1 cellular context compared by ENCODE assay signal in genomic region chr1:53183277-53183990, GRCh38.
A peak's percentile ranks its signal among the peaks of the same experiment; 100 is the strongest.
TF ChIP-seq lines count a peak whose summit lies in the region.

No MANE protein-coding gene starts in this region.

TF ChIP-seq in HepG2, 621 proteins besides CTCF, POLR2A, EP300 and RAD21 (continues in another document):
- TF ChIP-seq ZNF354B (CRISPR knock-in tag; IDR thresholded peaks at IDR 0.05): no peak
- peak; percentile 51; the same call in 1 of the 2 replicates for TF ChIP-seq HBP1 (CRISPR knock-in tag; IDR thresholded peaks at IDR 0.05; ENCODE audit: low read depth)
- TF ChIP-seq KAT8 (CRISPR knock-in tag; IDR thresholded peaks at IDR 0.05): peak; percentile 86
- no peak for TF ChIP-seq SUZ12 (IDR thresholded peaks at IDR 0.05; ENCODE audit: low read depth, low read length)
- no peak for TF ChIP-seq ZMAT5 (CRISPR knock-in tag; IDR thresholded peaks at IDR 0.05; ENCODE audit: borderline replicate concordance, low read depth)
- no peak for TF ChIP-seq LCORL (IDR thresholded peaks at IDR 0.05)
- TF ChIP-seq LCORL (CRISPR knock-in tag; IDR thresholded peaks at IDR 0.05): peak; percentile 95
- no peak for TF ChIP-seq ZNF704 (CRISPR knock-in tag; IDR thresholded peaks at IDR 0.05; ENCODE audit: borderline replicate concordance)
- TF ChIP-seq ZIK1 (CRISPR knock-in tag; IDR thresholded peaks at IDR 0.05; ENCODE audit: borderline replicate concordance, low read depth): no peak
- no peak for TF ChIP-seq ZNF296 (CRISPR knock-in tag; conservative IDR thresholded peaks at IDR 0.05)
- TF ChIP-seq PAXIP1 (CRISPR knock-in tag; conservative IDR thresholded peaks at IDR 0.05): peak; percentile 100
- no peak for TF ChIP-seq SRSF4 (IDR thresholded peaks at IDR 0.05; ENCODE audit: low read depth, low read length, poor library complexity, severe bottlenecking)
- TF ChIP-seq ZMYM4 (CRISPR knock-in tag; IDR thresholded peaks at IDR 0.05): peak; percentile 84
- TF ChIP-seq RBM39 (IDR thresholded peaks at IDR 0.05; ENCODE audit: low read depth, low read length, poor library complexity, severe bottlenecking): no peak
- TF ChIP-seq MLX (CRISPR knock-in tag; IDR thresholded peaks at IDR 0.05): peak; percentile 92
- TF ChIP-seq ATF1 (CRISPR knock-in tag; IDR thresholded peaks at IDR 0.05): peak; percentile 60; the same call in 1 of the 2 replicates
- no peak for TF ChIP-seq ZNF337 (CRISPR knock-in tag; IDR thresholded peaks at IDR 0.05; ENCODE audit: borderline replicate concordance, low read depth)
- TF ChIP-seq ZBTB20 (CRISPR knock-in tag; IDR thresholded peaks at IDR 0.05; ENCODE audit: borderline replicate concordance, low read depth): 0 out of 2 replicates have a peak, but pooled peaks have one; percentile 92
- no peak for TF ChIP-seq ADNP (CRISPR knock-in tag; IDR thresholded peaks at IDR 0.05)
- TF ChIP-seq ZNF550 (CRISPR knock-in tag; IDR thresholded peaks at IDR 0.05; ENCODE audit: borderline replicate concordance): no peak
- peak; percentile 98 for TF ChIP-seq TBX2 (CRISPR knock-in tag; IDR thresholded peaks at IDR 0.05; ENCODE audit: borderline replicate concordance)
- TF ChIP-seq ZBTB10 (CRISPR knock-in tag; IDR thresholded peaks at IDR 0.05; ENCODE audit: borderline replicate concordance): peak; percentile 48; the same call in 1 of the 2 replicates
- TF ChIP-seq TGIF2 (CRISPR knock-in tag; IDR thresholded peaks at IDR 0.05): no peak
- no peak for TF ChIP-seq NFKB2 (CRISPR knock-in tag; IDR thresholded peaks at IDR 0.05; ENCODE audit: borderline replicate concordance)
- no peak for TF ChIP-seq TEF (CRISPR knock-in tag; IDR thresholded peaks at IDR 0.05)
- peak; percentile 80 for TF ChIP-seq ZNF292 (CRISPR knock-in tag; IDR thresholded peaks at IDR 0.05; ENCODE audit: borderline replicate concordance, low read depth)
- TF ChIP-seq REL (CRISPR knock-in tag; conservative IDR thresholded peaks at IDR 0.05): no peak
- TF ChIP-seq KDM6A (CRISPR knock-in tag; IDR thresholded peaks at IDR 0.05; ENCODE audit: low read depth): peak; percentile 97
- TF ChIP-seq GTF2F1 (IDR thresholded peaks at IDR 0.05; ENCODE audit: low read length): no peak
- no peak for TF ChIP-seq SP4 (CRISPR knock-in tag; IDR thresholded peaks at IDR 0.05)
- TF ChIP-seq ARID2 (CRISPR knock-in tag; IDR thresholded peaks at IDR 0.05; ENCODE audit: borderline replicate concordance): no peak
- TF ChIP-seq NFRKB (IDR thresholded peaks at IDR 0.05): 0 out of 2 replicates have a peak, but pooled peaks have one; percentile 53
- TF ChIP-seq TERF1 (CRISPR knock-in tag; IDR thresholded peaks at IDR 0.05): no peak
- TF ChIP-seq PRMT3 (CRISPR knock-in tag; IDR thresholded peaks at IDR 0.05; ENCODE audit: borderline replicate concordance, low read depth): no peak
- TF ChIP-seq KDM3A (CRISPR knock-in tag; IDR thresholded peaks at IDR 0.05; ENCODE audit: low read depth): 0 out of 2 replicates have a peak, but pooled peaks have one; percentile 53
- no peak for TF ChIP-seq ZNF24 (IDR thresholded peaks at IDR 0.05)
- peak; percentile 87 for TF ChIP-seq IKZF5 (CRISPR knock-in tag; IDR thresholded peaks at IDR 0.05)
- TF ChIP-seq SKI (IDR thresholded peaks at IDR 0.05; ENCODE audit: partially characterized antibody): peak; percentile 97
- TF ChIP-seq ELF1 (CRISPR knock-in tag; IDR thresholded peaks at IDR 0.05): 0 out of 2 replicates have a peak, but pooled peaks have one; percentile 18
- TF ChIP-seq ZNF431 (CRISPR knock-in tag; IDR thresholded peaks at IDR 0.05; ENCODE audit: borderline replicate concordance, low read depth): no peak
- no peak for TF ChIP-seq DNMT3B (CRISPR knock-in tag; conservative IDR thresholded peaks at IDR 0.05)
- peak; percentile 91 for TF ChIP-seq USF2 (IDR thresholded peaks at IDR 0.05; ENCODE audit: low read depth, low read length)
- TF ChIP-seq USF2 (CRISPR knock-in tag; IDR thresholded peaks at IDR 0.05; ENCODE audit: borderline replicate concordance): peak; percentile 95; the same call in 1 of the 2 replicates
- no peak for TF ChIP-seq ETS1 (CRISPR knock-in tag; IDR thresholded peaks at IDR 0.05)
- TF ChIP-seq ZNF761 (CRISPR knock-in tag; conservative IDR thresholded peaks at IDR 0.05): peak; percentile 77; the same call in 1 of the 2 replicates
- TF ChIP-seq HOXA5 (CRISPR knock-in tag; IDR thresholded peaks at IDR 0.05): peak; percentile 77
- TF ChIP-seq RARA (CRISPR knock-in tag; IDR thresholded peaks at IDR 0.05): peak; percentile 91
- no peak for TF ChIP-seq PTBP1 (IDR thresholded peaks at IDR 0.05; ENCODE audit: low read depth, low read length, poor library complexity, severe bottlenecking)
